Comparison of ENCODE assay signal across 20 cellular contexts in the genomic region with DNA sequence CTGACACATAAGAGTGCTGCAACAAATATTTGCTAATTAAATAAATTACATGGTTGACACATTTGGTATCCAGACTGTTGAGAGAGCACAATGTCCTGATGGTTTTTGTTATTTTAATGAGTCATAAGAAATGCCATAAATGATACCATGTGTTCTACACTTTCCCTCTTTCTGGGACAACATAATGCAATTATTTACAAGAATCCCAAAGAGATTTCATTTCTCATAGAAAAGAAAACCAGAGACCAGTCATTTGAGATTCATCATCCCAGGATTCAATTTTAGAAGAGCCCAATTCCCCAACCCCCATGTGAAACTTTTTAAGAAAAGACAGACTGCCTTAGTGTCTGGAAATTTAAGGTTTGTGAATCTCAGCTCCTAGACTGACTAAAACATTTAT.
DNase-seq lines count a peak whose midpoint lies in the region; ATAC-seq and TF ChIP-seq lines count a peak whose summit lies in the region.
"Had no signal": no experiment of that assay in that cellular context is flagged by ENCODE, and none has a peak within 500 bp of the region (broad histone marks: within the 10 kb centered on the region; RNA-seq: fewer than 3 reads in every experiment).

No MANE protein-coding gene starts in this region.

- peak; percentile 66 for DNase-seq in A673 (ENCODE audit: low spot score)
- peak; percentile 55 for DNase-seq in GM23248
- peak; percentile 42 for DNase-seq in brain pericyte (ENCODE audit: low read depth, low spot score)
- peak; percentile 38 for DNase-seq in iris pigment epithelial cell (ENCODE audit: low read depth)
- DNase-seq in SJCRH30, result no peak
- DNase-seq in activated T-cell treated with anti-CD3 and anti-CD28 coated beads, Interleukin-2, amount 50 U/mL, for 24 hours, result no peak
- no peak for DNase-seq in NCI-H2227 treated with DMSO at 0.1 percent for 48 hours (lab: John Stamatoyannopoulos, UW)
- DNase-seq: activated CD4-positive, CD25-positive, alpha-beta regulatory T cell; activated naive CD8-positive, alpha-beta T cell treated with anti-CD3 and anti-CD28 coated beads, Interleukin-2, amount 50 U/mL, for 24 hours; CD8-positive, alpha-beta T cell; central memory CD4-positive, alpha-beta T cell; effector memory CD4-positive, alpha-beta T cell; foreskin melanocyte; NCI-H1092 treated with DMSO at 0.1 percent for 48 hours; OCI-M1 had no signal

- H3F3A ChIP-seq in GM23248 (ENCODE audit: insufficient read depth), result peaks cover 10% of the 10 kb centered on the region; the same call in 1 of the 2 replicates

- H3K27ac ChIP-seq in A673 (ENCODE audit: low read depth, low read length, poor library complexity, severe bottlenecking) (no peak overlapping the region), GM23248 (no peak overlapping the region), SJCRH30 (no peak overlapping the region)
- H3K27ac ChIP-seq: A549, SJSA1, thoracic aorta had no signal

- H4K20me1 ChIP-seq in GM23248 (ENCODE audit: insufficient read depth), result no peaks in the 10 kb centered on the region

- no peak for ATAC-seq in GM21717 (IDR thresholded peaks at IDR 0.05; ENCODE audit: unreplicated experiment)
- ATAC-seq: A549; activated naive CD8-positive, alpha-beta T cell treated with anti-CD3 and anti-CD28 coated beads, Interleukin-2, amount 50 U/mL, for 24 hours; CD8-positive, alpha-beta T cell had no signal

- H3K9ac ChIP-seq in GM23248, result no peak overlapping the region

- POLR2A ChIA-PET in A673 (lab: Charles Lee; ENCODE audit: low non-redundant PET), result no interaction called here

- H3K27me3 ChIP-seq in A673 (replicated peaks; ENCODE audit: insufficient read depth, low read depth, low read length, poor library complexity) (no peaks in the 10 kb centered on the region), GM23248 (replicated peaks; ENCODE audit: insufficient read depth) (no peaks in the 10 kb centered on the region), SJCRH30 (no peaks in the 10 kb centered on the region)
- H3K27me3 ChIP-seq: SJSA1 had no signal

- H3K4me1 ChIP-seq in A673 (ENCODE audit: insufficient read depth, low read length, poor library complexity, severe bottlenecking) (peaks cover 16% of the 10 kb centered on the region), GM23248 (ENCODE audit: insufficient read depth) (peaks cover 12% of the 10 kb centered on the region), SJCRH30 (peaks cover 9% of the 10 kb centered on the region; the same call in 1 of the 2 replicates)
- H3K4me1 ChIP-seq: A549, SJSA1 had no signal

- no TSS peak for BruUV-seq in A673 (replicated peaks; lab: Mats Ljungman, UMichigan)

- no peaks in the 10 kb centered on the region for H3K36me3 Mint-ChIP-seq in activated T-cell treated with anti-CD3 and anti-CD28 coated beads, Interleukin-2, amount 50 U/mL, for 24 hours (ENCODE audit: low read depth)
- H3K36me3 Mint-ChIP-seq: CD8-positive, alpha-beta T cell had no signal

- intact Hi-C loops in A673 (cut with micrococcal nuclease; ENCODE audit: unreplicated experiment), result no loop called here

- H3K9me3 ChIP-seq in A673 (ENCODE audit: low read depth, low read length, poor library complexity, severe bottlenecking) (peaks cover 20% of the 10 kb centered on the region), GM23248 (ENCODE audit: low read depth) (no peaks in the 10 kb centered on the region), SJCRH30 (replicated peaks) (0 out of 2 replicates have a peak, but pooled peaks cover 9% of the 10 kb centered on the region)
- H3K9me3 ChIP-seq: A549, SJSA1, thoracic aorta had no signal

- CTCF ChIA-PET in A673 (lab: Charles Lee), result interaction anchor here (0.6 kb wide), 1 partner anchor 1018 kb away, joined by 3 read pairs; no protein-coding TSS in a partner anchor

- no peak for TF ChIP-seq CTCF in A673 (conservative IDR thresholded peaks at IDR 0.05; ENCODE audit: low read depth, low read length)

- H3K4me3 ChIP-seq in A673 (ENCODE audit: low read depth, low read length, poor library complexity, severe bottlenecking) (no peak overlapping the region), GM23248 (no peak overlapping the region), SJCRH30 (no peak overlapping the region)
- H3K4me3 ChIP-seq: A549, SJSA1, thoracic aorta had no signal

- in situ Hi-C loops in GM23248 (cut with MboI), result no loop called here

- H3K36me3 ChIP-seq in A673 (ENCODE audit: insufficient read depth, low read length, poor library complexity, severe bottlenecking) (no peaks in the 10 kb centered on the region), GM23248 (ENCODE audit: low read depth) (no peaks in the 10 kb centered on the region), SJCRH30 (no peaks in the 10 kb centered on the region)
- H3K36me3 ChIP-seq: SJSA1, thoracic aorta had no signal

- H3K79me2 ChIP-seq in GM23248 (ENCODE audit: insufficient read depth), result no peaks in the 10 kb centered on the region

- no peak overlapping the region for H2AFZ ChIP-seq in GM23248

- H3K27ac Mint-ChIP-seq in activated T-cell treated with anti-CD3 and anti-CD28 coated beads, Interleukin-2, amount 50 U/mL, for 24 hours, result no peak overlapping the region
- H3K27ac Mint-ChIP-seq: activated naive CD8-positive, alpha-beta T cell treated with anti-CD3 and anti-CD28 coated beads, Interleukin-2, amount 50 U/mL, for 24 hours; CD8-positive, alpha-beta T cell; T-helper 2 cell treated with Interferon-gamma antibody and Interleukin-4, amounts not matched to agents 5 μg/mL and 100 μg/mL, for 36 hours had no signal

- no peaks in the 10 kb centered on the region for H3K9me2 ChIP-seq in GM23248 (ENCODE audit: insufficient read depth)

- peak overlapping the region; percentile 3 for H3K4me2 ChIP-seq in GM23248 (ENCODE audit: unreplicated experiment)
- H3K4me2 ChIP-seq: A549 had no signal

- H3K27me3 Mint-ChIP-seq in activated T-cell treated with anti-CD3 and anti-CD28 coated beads, Interleukin-2, amount 50 U/mL, for 24 hours, result peaks cover 34% of the 10 kb centered on the region

- H3K4me1 Mint-ChIP-seq in activated T-cell treated with anti-CD3 and anti-CD28 coated beads, Interleukin-2, amount 50 U/mL, for 24 hours (ENCODE audit: low read depth), result no peaks in the 10 kb centered on the region
- H3K4me1 Mint-ChIP-seq: activated naive CD8-positive, alpha-beta T cell treated with anti-CD3 and anti-CD28 coated beads, Interleukin-2, amount 50 U/mL, for 24 hours had no signal

- no peak overlapping the region for H3K4me3 Mint-ChIP-seq in activated T-cell treated with anti-CD3 and anti-CD28 coated beads, Interleukin-2, amount 50 U/mL, for 24 hours
- H3K4me3 Mint-ChIP-seq: activated naive CD8-positive, alpha-beta T cell treated with anti-CD3 and anti-CD28 coated beads, Interleukin-2, amount 50 U/mL, for 24 hours; CD8-positive, alpha-beta T cell; T-helper 2 cell treated with Interferon-gamma antibody and Interleukin-4, amounts not matched to agents 5 μg/mL and 100 μg/mL, for 36 hours had no signal

- peaks cover 4% of the 10 kb centered on the region for H3K9me3 Mint-ChIP-seq in activated T-cell treated with anti-CD3 and anti-CD28 coated beads, Interleukin-2, amount 50 U/mL, for 24 hours

Comparison
In these comparisons a context has a peak if more than half of its experiments do, and no peak if none do; other contexts are left out.
1. DNase-seq: peak in A673 (single experiment), GM23248 (single experiment), brain pericyte (single experiment) and iris pigment epithelial cell (single experiment); none in SJCRH30 (0 of 2), activated T-cell treated with anti-CD3 and anti-CD28 coated beads, Interleukin-2, amount 50 U/mL, for 24 hours (single experiment) and NCI-H2227 treated with DMSO at 0.1 percent for 48 hours (single experiment).